8 cellular contexts compared by ENCODE assay signal in genomic region chr11:9760180-9760550, GRCh38.
DNase-seq lines count a peak whose midpoint lies in the region; ATAC-seq, FAIRE-seq and TF ChIP-seq lines count a peak whose summit lies in the region.

No MANE protein-coding gene starts in this region.

- H3K9ac ChIP-seq in H1 (replicated peaks in 1 of 4; ENCODE audit: extremely low read depth in 1 of 4, low read depth in 3 of 4, low read length in 3 of 4), result no peak overlapping the region

- H3K4me3 ChIP-seq in AG09309 (ENCODE audit: control insufficient read depth, low read depth, low read length) (no peak overlapping the region), H1 (ENCODE audit: extremely low read depth in 1 of 4, insufficient read depth in 2 of 4, low read depth in 3 of 4, low read length in 4 of 4) (no peak overlapping the region), muscle layer of duodenum (ENCODE audit: low read depth in 1 of 2, low read length in 2 of 2) (no peak overlapping the region)

- 84% methylated on average over 3 of the region's 3 CpGs; no CpG with 5 or more reads in 1 of the 2 experiments for WGBS in H1 (ENCODE audit: extremely low coverage in 1 of 2, insufficient coverage in 1 of 2, insufficient read length in 1 of 2, insufficient replicate concordance in 2 of 2, low coverage in 1 of 2, low lambda C conversion rate in 2 of 2, missing lambda C conversion rate in 1 of 2), 2 experiments

- H2BK5ac ChIP-seq in H1 (ENCODE audit: low read depth, low read length), result no peak overlapping the region

- POLR2A ChIA-PET in H1 (lab: Charles Lee; ENCODE audit: partially characterized antibody), result interaction anchor here (2.4 kb wide), 2 partner anchors 543 to 592 kb away, joined by 7 to 11 read pairs; no protein-coding TSS in a partner anchor

- H2BK120ac ChIP-seq in H1 (replicated peaks; ENCODE audit: low read depth, low read length), result no peak overlapping the region

- H2AFZ ChIP-seq in H1 (ENCODE audit: low read length), result no peak overlapping the region

- H3K56ac ChIP-seq in H1 (replicated peaks; ENCODE audit: insufficient read length, low read depth, low read length), result no peak overlapping the region

- H3K79me2 ChIP-seq in H1 (ENCODE audit: control insufficient read depth in 1 of 2, insufficient read depth in 2 of 2, low read length in 2 of 2), result no peaks in the 10 kb centered on the region

- H2AK5ac ChIP-seq in H1 (ENCODE audit: low read depth, low read length), result peak overlapping the region; percentile 82; the same call in 1 of the 2 replicates

- no peak overlapping the region for H4K8ac ChIP-seq in H1 (ENCODE audit: extremely low read depth, insufficient read depth, low read length)

- FAIRE-seq in H1 (lab: Jason Lieb, UNC), result no peak

- CTCF ChIA-PET in H1 (lab: Charles Lee; ENCODE audit: partially characterized antibody), result interaction anchor here (1.0 to 3.4 kb wide), 9 partner anchors 8 to 743 kb away, joined by 3 to 22 read pairs (median 4); no protein-coding TSS in a partner anchor

- no peak overlapping the region for H4K5ac ChIP-seq in H1 (ENCODE audit: insufficient read length, low read depth, low read length)

- peak overlapping the region; percentile 92 for H2BK15ac ChIP-seq in H1 (ENCODE audit: low read length)

- no peak for TF ChIP-seq EP300 in H1 (IDR thresholded peaks at IDR 0.05; ENCODE audit: borderline replicate concordance in 1 of 2, low read depth in 2 of 2, low read length in 2 of 2)

- no peak for TF ChIP-seq POLR2A in H1 (IDR thresholded peaks at IDR 0.05; ENCODE audit: control extremely low read depth in 1 of 2, low read depth in 2 of 2, low read length in 2 of 2)

- no peak overlapping the region for H3K14ac ChIP-seq in H1 (ENCODE audit: insufficient read length)

- H3K36me3 ChIP-seq in H1 (ENCODE audit: control insufficient read depth in 2 of 4, insufficient read depth in 4 of 4, low read length in 3 of 4) (no peaks in the 10 kb centered on the region), muscle layer of duodenum (ENCODE audit: control insufficient read depth in 1 of 2, insufficient read depth in 2 of 2, low read length in 2 of 2) (peaks cover 0 to 12% of the 10 kb centered on the region in 2 donors)

- DNase-seq in AG09309 (ENCODE audit: low read depth) (peak; percentile 86), NCI-H446 (lab: John Stamatoyannopoulos, UW) (peak; percentile 66 to 94), H1 (ENCODE audit: low read depth in 1 of 2, low spot score in 2 of 2) (no peak), NCI-H526 (lab: John Stamatoyannopoulos, UW) (no peak), NCI-H524 treated with DMSO at 0.1 percent for 48 hours (lab: John Stamatoyannopoulos, UW) (no peak)

- peaks cover 5% of the 10 kb centered on the region for H3K23me2 ChIP-seq in H1 (ENCODE audit: low read depth, low read length)

- 0 out of 2 replicates have a peak overlapping the region, but pooled peaks have one; percentile 15 for H2BK20ac ChIP-seq in H1 (ENCODE audit: low read length)

- peaks cover 0 to 20% (median 13%) of the 10 kb centered on the region in 4 experiments; a peak in 6 of 7 replicates for H3K4me1 ChIP-seq in H1 (replicated peaks in 1 of 4; ENCODE audit: control insufficient read depth in 3 of 4, insufficient read depth in 4 of 4, low read length in 3 of 4)
- H3K4me1 ChIP-seq in muscle layer of duodenum (ENCODE audit: control insufficient read depth in 1 of 2, insufficient read depth in 2 of 2, low read length in 2 of 2), result peaks cover 10 to 28% of the 10 kb centered on the region in 2 donors

- H3K27ac ChIP-seq in H1 (ENCODE audit: low read depth, low read length) (no peak overlapping the region), muscle layer of duodenum (ENCODE audit: low read length) (peak overlapping the region; percentile 34)

- H4K91ac ChIP-seq in H1 (replicated peaks; ENCODE audit: insufficient read length, low read length), result peak overlapping the region; percentile 9

- H3K23ac ChIP-seq in H1 (ENCODE audit: insufficient read length), result no peak overlapping the region

- H3K9me3 ChIP-seq in H1 (ENCODE audit: insufficient read depth in 2 of 2, low read depth in 1 of 2, low read length in 1 of 2) (no peaks in the 10 kb centered on the region), muscle layer of duodenum (ENCODE audit: control insufficient read depth in 1 of 2, low read length in 2 of 2) (no peaks in the 10 kb centered on the region)

- H3K27me3 ChIP-seq in H1 (replicated peaks in 1 of 4; ENCODE audit: control insufficient read depth in 3 of 4, extremely low read depth in 1 of 4, insufficient read depth in 3 of 4, low read length in 3 of 4), result no peaks in the 10 kb centered on the region
- no peaks in the 10 kb centered on the region for H3K27me3 ChIP-seq in muscle layer of duodenum (ENCODE audit: low read depth, low read length)

- no peak overlapping the region for H3K4ac ChIP-seq in H1 (replicated peaks; ENCODE audit: insufficient read length, low read depth, low read length)

- ATAC-seq in HG02610 (IDR thresholded peaks at IDR 0.05; ENCODE audit: unreplicated experiment) (no peak), GM19463 (IDR thresholded peaks at IDR 0.05; ENCODE audit: unreplicated experiment) (no peak)

- no peaks in the 10 kb centered on the region for H4K20me1 ChIP-seq in H1 (replicated peaks in 1 of 2; ENCODE audit: control insufficient read depth in 1 of 2, insufficient read depth in 2 of 2, low read length in 2 of 2)

- H3K79me1 ChIP-seq in H1 (ENCODE audit: low read depth, low read length), result no peaks in the 10 kb centered on the region

- TF ChIP-seq CTCF in AG09309 (IDR thresholded peaks at IDR 0.05; ENCODE audit: control insufficient read depth, insufficient read depth, low read depth, low read length, missing control alignments), result no peak
- TF ChIP-seq CTCF in H1 (IDR thresholded peaks at IDR 0.05; ENCODE audit: control extremely low read depth in 1 of 3, insufficient read depth in 1 of 3, low read depth in 1 of 3, low read length in 3 of 3), result no peak

- no peak overlapping the region for H3K18ac ChIP-seq in H1 (ENCODE audit: extremely low read depth, low read length)

- no peak overlapping the region for H3K4me2 ChIP-seq in H1 (ENCODE audit: insufficient read depth in 1 of 2, low read depth in 2 of 2, low read length in 2 of 2)

- TF ChIP-seq RAD21 in H1 (IDR thresholded peaks at IDR 0.05 in 1 of 2, conservative IDR thresholded peaks at IDR 0.05 in 1 of 2; ENCODE audit: low read depth in 2 of 2, low read length in 2 of 2), result no peak

- peak overlapping the region; percentile 75; the same call in 1 of the 2 replicates for H2BK12ac ChIP-seq in H1 (ENCODE audit: low read depth, low read length)

TF ChIP-seq in H1, 55 proteins besides CTCF, POLR2A, EP300 and RAD21:
- no peak for TF ChIP-seq KDM5A (IDR thresholded peaks at IDR 0.05; ENCODE audit: low read length)
- TF ChIP-seq POLR2AphosphoS5 (IDR thresholded peaks at IDR 0.05; ENCODE audit: low read depth, low read length), result no peak
- no peak for TF ChIP-seq ASH2L (IDR thresholded peaks at IDR 0.05; ENCODE audit: low read length)
- TF ChIP-seq SIX5 (IDR thresholded peaks at IDR 0.05; ENCODE audit: low read depth, low read length), result no peak
- TF ChIP-seq ATF2 (IDR thresholded peaks at IDR 0.05; ENCODE audit: low read length), result no peak
- TF ChIP-seq KDM1A (IDR thresholded peaks at IDR 0.05; ENCODE audit: borderline replicate concordance, low read length), result no peak
- TF ChIP-seq YY1 (IDR thresholded peaks at IDR 0.05; ENCODE audit: low read depth, low read length), result no peak

Comparison
In these comparisons a context has a peak if more than half of its experiments do, and no peak if none do; other contexts are left out.
1. DNase-seq: peak in AG09309 (single experiment) and NCI-H446 (2 of 2); none in H1 (0 of 2), NCI-H526 (0 of 2) and NCI-H524 treated with DMSO at 0.1 percent for 48 hours (single experiment).